Comparison of ENCODE assay signal across 14 cellular contexts in the genomic region with DNA sequence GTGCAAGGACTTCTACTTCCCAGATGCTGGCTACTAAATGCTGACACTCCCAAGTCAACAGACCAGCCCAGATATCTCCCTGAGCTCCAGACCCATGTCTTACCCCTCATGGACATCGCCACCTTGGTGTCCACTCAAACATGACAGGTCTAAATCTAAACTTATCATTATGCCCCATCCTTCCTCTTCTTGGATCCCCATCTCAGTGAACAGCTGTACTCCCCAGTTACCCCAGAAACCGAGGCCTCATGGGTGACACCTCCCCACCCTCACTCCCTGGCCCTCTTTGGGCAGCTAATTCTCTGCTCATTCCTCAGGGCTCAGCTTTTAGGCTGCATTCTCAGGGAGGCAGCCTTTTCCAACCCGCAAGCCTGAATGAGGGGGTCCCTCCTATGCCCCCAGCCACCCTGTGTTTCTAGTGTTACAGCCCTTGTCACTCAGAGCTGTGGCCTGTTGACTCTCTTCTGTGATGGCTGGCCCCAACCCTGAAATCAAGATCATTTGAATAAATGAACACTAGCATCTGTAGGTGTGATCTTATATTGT. TPM values are rescaled to one million over a fixed set of nuclear protein-coding genes. Genes with fewer than 3 reads are reported as not detected.
DNase-seq lines count a peak whose midpoint lies in the region; ATAC-seq, FAIRE-seq and TF ChIP-seq lines count a peak whose summit lies in the region.
"Had no signal": no experiment of that assay in that cellular context is flagged by ENCODE, and none has a peak within 500 bp of the region (broad histone marks: within the 10 kb centered on the region; RNA-seq: fewer than 3 reads in every experiment).

No MANE protein-coding gene starts in this region.

- CTCF ChIA-PET in endothelial cell of umbilical vein (lab: Charles Lee), result interaction anchor here (1.1 to 7.1 kb wide), 6 partner anchors 10 to 62 kb away, joined by 4 to 44 read pairs (median 6); no protein-coding TSS in a partner anchor

- peaks cover 30% of the 10 kb centered on the region for H3F3A ChIP-seq in GM23248 (ENCODE audit: insufficient read depth)

- FAIRE-seq in endothelial cell of umbilical vein (lab: Jason Lieb, UNC), result no peak

- no peak for TF ChIP-seq CTCF in endothelial cell of umbilical vein (IDR thresholded peaks at IDR 0.05; ENCODE audit: extremely low read depth in 1 of 2, insufficient read depth in 1 of 2, low read depth in 1 of 2, low read length in 2 of 2)

- no peaks in the 10 kb centered on the region for H3K27me3 ChIP-seq in CD4-positive, CD25-positive, alpha-beta regulatory T cell (ENCODE audit: control insufficient read depth, insufficient read depth, low read length)
- H3K27me3 ChIP-seq in GM23248 (replicated peaks; ENCODE audit: insufficient read depth) (no peaks in the 10 kb centered on the region), endothelial cell of umbilical vein (ENCODE audit: control insufficient read depth in 2 of 2, insufficient read depth in 2 of 2, low read length in 2 of 2) (no peaks in the 10 kb centered on the region), skeletal muscle tissue (ENCODE audit: control insufficient read depth in 3 of 3, insufficient read depth in 3 of 3, low read length in 3 of 3) (no peaks in the 10 kb centered on the region)
- H3K27me3 ChIP-seq: body of pancreas had no signal

- no peak overlapping the region for H3K4me3 ChIP-seq in CD4-positive, CD25-positive, alpha-beta regulatory T cell (ENCODE audit: low read depth, low read length)
- H3K4me3 ChIP-seq in GM23248 (no peak overlapping the region), endothelial cell of umbilical vein (replicated peaks in 1 of 3; ENCODE audit: insufficient read depth in 1 of 3, low read depth in 1 of 3, low read length in 3 of 3) (no peak overlapping the region), skeletal muscle tissue (ENCODE audit: low read length in 3 of 3) (no peak overlapping the region)
- H3K4me3 ChIP-seq: body of pancreas had no signal

- intact Hi-C loops in endothelial cell of umbilical vein (cut with micrococcal nuclease), result loop anchor here (1.0 kb wide), 1 partner anchor 9 kb away; no protein-coding TSS in a partner anchor

- peak overlapping the region in 1 of 4 donors; percentile 3 for H3K4me3 Mint-ChIP-seq in CD4-positive, CD25-positive, alpha-beta regulatory T cell

- H3K79me2 ChIP-seq in GM23248 (ENCODE audit: insufficient read depth) (peaks cover 98% of the 10 kb centered on the region), endothelial cell of umbilical vein (ENCODE audit: control insufficient read depth, insufficient read depth, low read length) (peaks cover 99% of the 10 kb centered on the region)

- no peaks in the 10 kb centered on the region for H3K27me3 Mint-ChIP-seq in CD4-positive, CD25-positive, alpha-beta regulatory T cell

- no peaks in the 10 kb centered on the region for H3K36me3 ChIP-seq in CD4-positive, CD25-positive, alpha-beta regulatory T cell (ENCODE audit: control insufficient read depth, insufficient read depth, low read length)
- H3K36me3 ChIP-seq in GM23248 (ENCODE audit: low read depth), result no peaks in the 10 kb centered on the region
- H3K36me3 ChIP-seq in endothelial cell of umbilical vein (ENCODE audit: control insufficient read depth in 2 of 2, extremely low read depth in 1 of 2, insufficient read depth in 2 of 2, low read length in 2 of 2), result peaks cover 0 to 5% of the 10 kb centered on the region in 2 experiments
- no peaks in the 10 kb centered on the region for H3K36me3 ChIP-seq in skeletal muscle tissue (ENCODE audit: control insufficient read depth in 3 of 3, insufficient read depth in 3 of 3, low read length in 3 of 3)

- peaks cover 35 to 52% (median 45%) of the 10 kb centered on the region in 4 donors for H3K4me1 Mint-ChIP-seq in CD4-positive, CD25-positive, alpha-beta regulatory T cell

- ATAC-seq in CD4-positive, CD25-positive, alpha-beta regulatory T cell (ENCODE audit: low read depth in 2 of 2), result no peak
- ATAC-seq: body of pancreas had no signal

- H3K4me2 ChIP-seq in GM23248 (ENCODE audit: unreplicated experiment), result peak overlapping the region; percentile 66
- peak overlapping the region; percentile 71 for H3K4me2 ChIP-seq in endothelial cell of umbilical vein (ENCODE audit: insufficient read depth, low read length)

- POLR2A ChIA-PET in endothelial cell of umbilical vein (lab: Charles Lee), result interaction anchor here (1.5 kb wide), 1 partner anchor 34 kb away, joined by 4 read pairs; no protein-coding TSS in a partner anchor

- peaks cover 42% of the 10 kb centered on the region for H3K4me1 ChIP-seq in CD4-positive, CD25-positive, alpha-beta regulatory T cell (ENCODE audit: control insufficient read depth, insufficient read depth, low read length, poor library complexity, severe bottlenecking)
- H3K4me1 ChIP-seq in GM23248 (ENCODE audit: insufficient read depth) (peaks cover 30% of the 10 kb centered on the region), endothelial cell of umbilical vein (ENCODE audit: control insufficient read depth, extremely low read depth, insufficient read depth, low read length) (peaks cover 54% of the 10 kb centered on the region), skeletal muscle tissue (ENCODE audit: control insufficient read depth in 3 of 3, insufficient read depth in 3 of 3, low read length in 3 of 3) (peaks cover 15 to 36% (median 32%) of the 10 kb centered on the region in 3 donors)

- 87 to 91% methylated on average over 3 of the region's 3 CpGs for WGBS in GM23248 (ENCODE audit: low coverage in 1 of 2, low lambda C conversion rate in 2 of 2, missing lambda C conversion rate in 2 of 2), 2 experiments

- dilution Hi-C loops in endothelial cell of umbilical vein (cut with MboI; ENCODE audit: extremely low pct_ligation_motif_present, low sequenced_read_pairs), result no loop called here

- H3K27ac Mint-ChIP-seq in CD4-positive, CD25-positive, alpha-beta regulatory T cell, result peak overlapping the region; percentile 57 to 83 (median 65)

- peaks cover 0 to 2% (median 0%) of the 10 kb centered on the region in 7 donors for H3K9me3 Mint-ChIP-seq in CD4-positive, CD25-positive, alpha-beta regulatory T cell

- H3K9ac ChIP-seq in GM23248 (no peak overlapping the region), endothelial cell of umbilical vein (replicated peaks; ENCODE audit: extremely low read depth, insufficient read depth, low read length) (no peak overlapping the region), skeletal muscle tissue (ENCODE audit: low read depth in 1 of 3, low read length in 3 of 3) (no peak overlapping the region)

- no peak for DNase-seq in CD4-positive, CD25-positive, alpha-beta regulatory T cell
- DNase-seq in GM23248 (no peak), endothelial cell of umbilical vein (ENCODE audit: low read depth, low spot score) (no peak), HuH-7.5 (ENCODE audit: low spot score) (no peak), putamen (ENCODE audit: low spot score) (no peak)
- DNase-seq in stimulated activated CD4-positive, alpha-beta T cell treated with anti-CD3 and anti-CD28 coated beads, Interleukin-15, amount 100 ng/mL, for 24 hours, result no peak
- DNase-seq: activated CD4-positive, alpha-beta T cell treated with anti-CD3 and anti-CD28 coated beads, Interleukin-2, amount 50 U/mL, for 48 hours; DMS79; NCI-H1092; NCI-H774; occipital lobe had no signal

- H3K9me2 ChIP-seq in GM23248 (ENCODE audit: insufficient read depth), result no peaks in the 10 kb centered on the region

- H4K20me1 ChIP-seq in GM23248 (ENCODE audit: insufficient read depth) (no peaks in the 10 kb centered on the region), endothelial cell of umbilical vein (replicated peaks; ENCODE audit: control insufficient read depth, extremely low read depth, insufficient read depth, low read length) (no peaks in the 10 kb centered on the region)

- no peaks in the 10 kb centered on the region for H3K9me1 ChIP-seq in endothelial cell of umbilical vein (replicated peaks; ENCODE audit: control insufficient read depth, extremely low read depth, insufficient read depth, low read length)

- H3K36me3 Mint-ChIP-seq in CD4-positive, CD25-positive, alpha-beta regulatory T cell, result peaks cover 2% of the 10 kb centered on the region

- peak overlapping the region; percentile 60 for H3K27ac ChIP-seq in CD4-positive, CD25-positive, alpha-beta regulatory T cell (ENCODE audit: insufficient read depth, low read length, poor library complexity, severe bottlenecking)
- H3K27ac ChIP-seq in GM23248, result 0 out of 2 replicates have a peak overlapping the region, but pooled peaks have one; percentile 75
- peak overlapping the region; percentile 60 for H3K27ac ChIP-seq in endothelial cell of umbilical vein (ENCODE audit: insufficient read depth, low read depth, low read length)
- H3K27ac ChIP-seq in skeletal muscle tissue (ENCODE audit: low read depth, low read length), result peak overlapping the region; percentile 60

- no peaks in the 10 kb centered on the region for H3K9me3 ChIP-seq in CD4-positive, CD25-positive, alpha-beta regulatory T cell (ENCODE audit: control insufficient read depth in 2 of 2, low read length in 2 of 2)
- H3K9me3 ChIP-seq in GM23248 (ENCODE audit: low read depth), result no peaks in the 10 kb centered on the region
- no peaks in the 10 kb centered on the region for H3K9me3 ChIP-seq in endothelial cell of umbilical vein (replicated peaks; ENCODE audit: control insufficient read depth, insufficient read depth, low read length)
- no peaks in the 10 kb centered on the region for H3K9me3 ChIP-seq in skeletal muscle tissue (ENCODE audit: control insufficient read depth in 3 of 3, low read length in 3 of 3)
- H3K9me3 ChIP-seq: body of pancreas had no signal

- BruUV-seq in endothelial cell of umbilical vein (replicated peaks; lab: Mats Ljungman, UMichigan), result no TSS peak

- no peak for TF ChIP-seq POLR2A in endothelial cell of umbilical vein (IDR thresholded peaks at IDR 0.05; ENCODE audit: low read depth, low read length)

- in situ Hi-C loops in GM23248 (cut with MboI), result no loop called here

- H2AFZ ChIP-seq in GM23248, result no peak overlapping the region
- no peak overlapping the region for H2AFZ ChIP-seq in endothelial cell of umbilical vein (ENCODE audit: low read depth, low read length)

RNA-seq across cellular contexts. Expression of a gene that starts 5.4 kb away (rescaled TPM):
- total RNA-seq in CD4-positive, CD25-positive, alpha-beta regulatory T cell, result 57.8 TPM
- 10 to 100 TPM in 3 of 4 donors, 1 to 10 TPM in 1; 9.3 to 14.2 (median 13.5) TPM for polyA plus RNA-seq in CD4-positive, CD25-positive, alpha-beta regulatory T cell
- 15.9 and 17.7 TPM in 2 replicates for total RNA-seq in GM23248 (2014; rRNA removed; shearing (Covaris generic))
- polyA plus RNA-seq in GM23248 (2016; fragmentation: Nextera tagmentation; extraction: Ambion mirVana) (18.7 and 21.0 TPM in 2 replicates), endothelial cell of umbilical vein (96.7 and 99.1 TPM in 2 replicates)
- total RNA-seq in endothelial cell of umbilical vein (126 and 128 TPM in 2 replicates), skeletal muscle tissue (24.0 TPM)
- 88.4 and 97.4 TPM in 2 replicates for polyA plus RNA-seq in endothelial cell of umbilical vein (2011; cell fraction: cytosol; rRNA removed)
- polyA plus RNA-seq in endothelial cell of umbilical vein (2011; cell fraction: nucleus; rRNA removed), result 100 and 105 TPM in 2 replicates
- 39.8 and 70.3 TPM in 2 replicates for polyA plus RNA-seq in endothelial cell of umbilical vein (2012)
- 157 and 160 TPM in 2 replicates for polyA minus RNA-seq in endothelial cell of umbilical vein
- 11.4 TPM for polyA minus RNA-seq in endothelial cell of umbilical vein (2011; cell fraction: cytosol; rRNA and poly(A)+ RNA removed)
- 113 and 127 TPM in 2 replicates for polyA minus RNA-seq in endothelial cell of umbilical vein (2011; cell fraction: nucleus; rRNA and poly(A)+ RNA removed)

RNA-seq across cellular contexts. Expression of a gene that starts 53.8 kb away (rescaled TPM):
- total RNA-seq in CD4-positive, CD25-positive, alpha-beta regulatory T cell, result not detected
- not detected for polyA plus RNA-seq in CD4-positive, CD25-positive, alpha-beta regulatory T cell
- not detected in 2 replicates for total RNA-seq in GM23248 (2014; rRNA removed; shearing (Covaris generic))
- not detected in 2 replicates for polyA plus RNA-seq in GM23248 (2016; fragmentation: Nextera tagmentation; extraction: Ambion mirVana)
- not detected in 2 replicates for total RNA-seq in endothelial cell of umbilical vein
- not detected in 2 replicates for polyA plus RNA-seq in endothelial cell of umbilical vein
- polyA plus RNA-seq in endothelial cell of umbilical vein (2011; cell fraction: cytosol; rRNA removed), result not detected in 2 replicates
- polyA plus RNA-seq in endothelial cell of umbilical vein (2011; cell fraction: nucleus; rRNA removed), result not detected in 2 replicates
- polyA plus RNA-seq in endothelial cell of umbilical vein (2012), result not detected in 2 replicates
- polyA minus RNA-seq in endothelial cell of umbilical vein, result not detected in 2 replicates
- polyA minus RNA-seq in endothelial cell of umbilical vein (2011; cell fraction: cytosol; rRNA and poly(A)+ RNA removed), result not detected
- polyA minus RNA-seq in endothelial cell of umbilical vein (2011; cell fraction: nucleus; rRNA and poly(A)+ RNA removed), result not detected in 2 replicates
- 0.52 TPM for total RNA-seq in skeletal muscle tissue
- total RNA-seq: body of pancreas, occipital lobe, SK-MEL-5 had no signal
